Comparison of ENCODE assay signal across 33 cellular contexts in the genomic region with DNA sequence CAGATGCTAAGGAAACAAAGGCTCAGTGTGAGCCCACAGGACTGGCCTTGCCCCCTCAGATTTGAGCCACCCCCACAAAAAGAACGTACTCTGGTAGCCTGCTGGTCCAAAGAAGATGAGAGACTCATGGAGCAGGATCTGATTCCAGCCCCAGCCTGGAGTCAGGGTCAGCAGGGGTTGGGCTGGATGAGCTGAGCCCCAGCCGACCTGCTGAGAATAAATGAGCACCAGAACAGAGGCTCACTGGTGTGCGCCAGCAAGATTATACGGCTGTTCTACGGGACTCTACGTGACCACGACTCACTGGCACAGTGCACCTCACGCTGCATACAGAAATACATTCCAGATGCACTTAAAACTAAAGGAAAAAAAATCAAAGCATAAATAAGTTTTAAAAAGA.
"Had no signal": no experiment of that assay in that cellular context is flagged by ENCODE, and none has a peak within 500 bp of the region (broad histone marks: within the 10 kb centered on the region; RNA-seq: fewer than 3 reads in every experiment).

No MANE protein-coding gene starts in this region.

- H3K4me1 ChIP-seq: ascending aorta, breast epithelium had no signal

- DNase-seq: activated CD4-positive, alpha-beta memory T cell treated with anti-CD3 and anti-CD28 coated beads, Interleukin-2, amount 10 ng/mL, durations not matched to agents 7 days and 5 days; activated CD4-positive, alpha-beta T cell treated with anti-CD3 and anti-CD28 coated beads for 1 hour; activated CD4-positive, alpha-beta T cell treated with anti-CD3 and anti-CD28 coated beads for 36 hours; activated CD4-positive, alpha-beta T cell treated with anti-CD3 and anti-CD28 coated beads for 48 hours; activated CD4-positive, alpha-beta T cell treated with anti-CD3 and anti-CD28 coated beads, Interleukin-2, amount 10 ng/mL, durations not matched to agents 7 days and 5 days; activated CD4-positive, alpha-beta T cell treated with anti-CD3 and anti-CD28 coated beads, Interleukin-2, amount 50 U/mL, for 48 hours; activated CD4-positive, CD25-positive, alpha-beta regulatory T cell; activated CD8-positive, alpha-beta memory T cell treated with anti-CD3 and anti-CD28 coated beads for 24 hours; activated CD8-positive, alpha-beta memory T cell treated with anti-CD3 and anti-CD28 coated beads, Interleukin-2, amount 10 ng/mL, durations not matched to agents 7 days and 5 days; activated CD8-positive, alpha-beta memory T cell treated with anti-CD3 and anti-CD28 coated beads, Interleukin-2, amount 50 U/mL, for 48 hours; activated CD8-positive, alpha-beta T cell treated with anti-CD3 and anti-CD28 coated beads, Interleukin-2, amount 10 ng/mL, durations not matched to agents 7 days and 5 days; activated effector memory CD4-positive, alpha-beta T cell treated with Interleukin-2 at 50 U/mL for 16 hours; activated gamma-delta T cell; activated naive CD4-positive, alpha-beta T cell treated with anti-CD3 and anti-CD28 coated beads, Interleukin-2, amount 10 ng/mL, durations not matched to agents 7 days and 5 days; activated naive CD4-positive, alpha-beta T cell treated with Interleukin-2 at 50 U/mL for 16 hours; activated naive CD8-positive, alpha-beta T cell treated with anti-CD3 and anti-CD28 coated beads, Interleukin-2, amount 10 ng/mL, durations not matched to agents 7 days and 5 days; activated naive CD8-positive, alpha-beta T cell treated with anti-CD3 and anti-CD28 coated beads, Interleukin-2, amount 50 U/mL, for 24 hours; activated T-cell treated with anti-CD3 and anti-CD28 coated beads, Interleukin-2, amount 50 U/mL, for 24 hours; activated T-cell treated with anti-CD3 and anti-CD28 coated beads, Interleukin-2, amount 50 U/mL, for 48 hours; brain microvascular endothelial cell; central memory CD4-positive, alpha-beta T cell; T-cell; T-helper 2 cell; T-helper 9 cell; WERI-Rb-1 had no signal

- H3K27ac ChIP-seq: ascending aorta, brain microvascular endothelial cell, breast epithelium, WERI-Rb-1 had no signal

- H3K9me3 ChIP-seq: ascending aorta, breast epithelium had no signal

- H3K27me3 Mint-ChIP-seq: activated CD4-positive, alpha-beta T cell treated with anti-CD3 and anti-CD28 coated beads for 36 hours had no signal

- H3K27me3 ChIP-seq: ascending aorta, brain microvascular endothelial cell, breast epithelium had no signal

- H3K27ac Mint-ChIP-seq: activated CD4-positive, alpha-beta memory T cell treated with anti-CD3 and anti-CD28 coated beads, Interleukin-2, amount 10 ng/mL, durations not matched to agents 7 days and 5 days; activated CD4-positive, alpha-beta T cell treated with anti-CD3 and anti-CD28 coated beads for 36 hours; activated CD4-positive, alpha-beta T cell treated with anti-CD3 and anti-CD28 coated beads, Interleukin-2, amount 10 ng/mL, durations not matched to agents 7 days and 5 days; activated CD8-positive, alpha-beta memory T cell treated with anti-CD3 and anti-CD28 coated beads, Interleukin-2, amount 10 ng/mL, durations not matched to agents 7 days and 5 days; activated CD8-positive, alpha-beta T cell treated with anti-CD3 and anti-CD28 coated beads, Interleukin-2, amount 10 ng/mL, durations not matched to agents 7 days and 5 days; activated naive CD4-positive, alpha-beta T cell treated with anti-CD3 and anti-CD28 coated beads, Interleukin-2, amount 10 ng/mL, durations not matched to agents 7 days and 5 days; activated naive CD4-positive, alpha-beta T cell treated with anti-CD3 and anti-CD28 coated beads, Interleukin-2, amount 50 U/mL, for 24 hours; activated naive CD8-positive, alpha-beta T cell; activated naive CD8-positive, alpha-beta T cell treated with anti-CD3 and anti-CD28 coated beads, Interleukin-2, amount 10 ng/mL, durations not matched to agents 7 days and 5 days; activated naive CD8-positive, alpha-beta T cell treated with anti-CD3 and anti-CD28 coated beads, Interleukin-2, amount 50 U/mL, for 24 hours; activated T-cell treated with anti-CD3 and anti-CD28 coated beads, Interleukin-2, amount 50 U/mL, for 24 hours; activated T-helper 2 cell treated with anti-CD3 and anti-CD28 coated beads, Interferon-gamma antibody, Interleukin-2, Interleukin-4, amounts not matched to agents 10 μg/mL and 5 μg/mL and 100 μg/mL, durations not matched to agents 14 hours and 24 hours and 36 hours; T-cell; T-helper 2 cell treated with Interferon-gamma antibody and Interleukin-4, amounts not matched to agents 5 μg/mL and 100 μg/mL, for 36 hours; WTC11 had no signal

- ATAC-seq: activated CD4-positive, alpha-beta T cell treated with anti-CD3 and anti-CD28 coated beads for 36 hours; activated CD4-positive, CD25-positive, alpha-beta regulatory T cell treated with anti-CD3 and anti-CD28 coated beads, Interleukin-2, amount 50 U/mL, for 24 hours; activated CD8-positive, alpha-beta memory T cell treated with anti-CD3 and anti-CD28 coated beads, Interleukin-2, amount 10 ng/mL, durations not matched to agents 7 days and 5 days; activated CD8-positive, alpha-beta T cell treated with anti-CD3 and anti-CD28 coated beads, Interleukin-2, amount 10 ng/mL, durations not matched to agents 7 days and 5 days; activated naive CD8-positive, alpha-beta T cell treated with anti-CD3 and anti-CD28 coated beads, Interleukin-2, amount 50 U/mL, for 24 hours; T-cell; WTC11 had no signal

- H3K36me3 Mint-ChIP-seq: activated CD8-positive, alpha-beta memory T cell treated with anti-CD3 and anti-CD28 coated beads, Interleukin-2, amount 10 ng/mL, durations not matched to agents 7 days and 5 days; activated naive CD4-positive, alpha-beta T cell treated with anti-CD3 and anti-CD28 coated beads, Interleukin-2, amount 10 ng/mL, durations not matched to agents 7 days and 5 days; activated naive CD4-positive, alpha-beta T cell treated with anti-CD3 and anti-CD28 coated beads, Interleukin-2, amount 50 U/mL, for 24 hours; activated naive CD8-positive, alpha-beta T cell; activated naive CD8-positive, alpha-beta T cell treated with anti-CD3 and anti-CD28 coated beads, Interleukin-2, amount 10 ng/mL, durations not matched to agents 7 days and 5 days; T-cell; WTC11 had no signal

- H3K4me1 Mint-ChIP-seq: WTC11 had no signal

- H3K4me3 Mint-ChIP-seq: activated CD4-positive, alpha-beta memory T cell treated with anti-CD3 and anti-CD28 coated beads, Interleukin-2, amount 10 ng/mL, durations not matched to agents 7 days and 5 days; activated CD4-positive, alpha-beta T cell treated with anti-CD3 and anti-CD28 coated beads for 36 hours; activated CD4-positive, alpha-beta T cell treated with anti-CD3 and anti-CD28 coated beads, Interleukin-2, amount 10 ng/mL, durations not matched to agents 7 days and 5 days; activated CD8-positive, alpha-beta memory T cell treated with anti-CD3 and anti-CD28 coated beads, Interleukin-2, amount 10 ng/mL, durations not matched to agents 7 days and 5 days; activated CD8-positive, alpha-beta T cell treated with anti-CD3 and anti-CD28 coated beads, Interleukin-2, amount 10 ng/mL, durations not matched to agents 7 days and 5 days; activated naive CD4-positive, alpha-beta T cell treated with anti-CD3 and anti-CD28 coated beads, Interleukin-2, amount 10 ng/mL, durations not matched to agents 7 days and 5 days; activated naive CD4-positive, alpha-beta T cell treated with anti-CD3 and anti-CD28 coated beads, Interleukin-2, amount 50 U/mL, for 24 hours; activated naive CD8-positive, alpha-beta T cell; activated naive CD8-positive, alpha-beta T cell treated with anti-CD3 and anti-CD28 coated beads, Interleukin-2, amount 10 ng/mL, durations not matched to agents 7 days and 5 days; activated naive CD8-positive, alpha-beta T cell treated with anti-CD3 and anti-CD28 coated beads, Interleukin-2, amount 50 U/mL, for 24 hours; activated T-cell treated with anti-CD3 and anti-CD28 coated beads, Interleukin-2, amount 50 U/mL, for 24 hours; T-cell; T-helper 2 cell treated with Interferon-gamma antibody and Interleukin-4, amounts not matched to agents 5 μg/mL and 100 μg/mL, for 36 hours; WTC11 had no signal

- H3K9me3 Mint-ChIP-seq: activated CD4-positive, alpha-beta memory T cell treated with anti-CD3 and anti-CD28 coated beads, Interleukin-2, amount 10 ng/mL, durations not matched to agents 7 days and 5 days; activated CD4-positive, alpha-beta T cell treated with anti-CD3 and anti-CD28 coated beads, Interleukin-2, amount 10 ng/mL, durations not matched to agents 7 days and 5 days; activated naive CD4-positive, alpha-beta T cell treated with anti-CD3 and anti-CD28 coated beads, Interleukin-2, amount 10 ng/mL, durations not matched to agents 7 days and 5 days; activated naive CD4-positive, alpha-beta T cell treated with anti-CD3 and anti-CD28 coated beads, Interleukin-2, amount 50 U/mL, for 24 hours; activated naive CD8-positive, alpha-beta T cell treated with anti-CD3 and anti-CD28 coated beads, Interleukin-2, amount 10 ng/mL, durations not matched to agents 7 days and 5 days; activated naive CD8-positive, alpha-beta T cell treated with anti-CD3 and anti-CD28 coated beads, Interleukin-2, amount 50 U/mL, for 24 hours; activated T-helper 2 cell treated with anti-CD3 and anti-CD28 coated beads, Interferon-gamma antibody, Interleukin-2, Interleukin-4, amounts not matched to agents 10 μg/mL and 5 μg/mL and 100 μg/mL, durations not matched to agents 14 hours and 24 hours and 36 hours; T-cell; T-helper 2 cell treated with Interferon-gamma antibody and Interleukin-4, amounts not matched to agents 5 μg/mL and 100 μg/mL, for 36 hours; WTC11 had no signal

- H3K4me3 ChIP-seq: ascending aorta, breast epithelium had no signal

- H3K36me3 ChIP-seq: ascending aorta, brain microvascular endothelial cell, breast epithelium, WERI-Rb-1 had no signal
